Comparison of ENCODE assay signal across 15 cellular contexts in genomic region chr5:37086466-37087178, GRCh38.
DNase-seq lines count a peak whose midpoint lies in the region; ATAC-seq and TF ChIP-seq lines count a peak whose summit lies in the region.
"Had no signal": no experiment of that assay in that cellular context is flagged by ENCODE, and none has a peak within 500 bp of the region (broad histone marks: within the 10 kb centered on the region; RNA-seq: fewer than 3 reads in every experiment).

No MANE protein-coding gene starts in this region.

- BruUV-seq in mammary epithelial cell (replicated peaks; lab: Mats Ljungman, UMichigan) (no TSS peak), MCF 10A (replicated peaks; lab: Mats Ljungman, UMichigan) (no TSS peak)

- intact Hi-C loops in mammary epithelial cell (cut with micrococcal nuclease) (no loop called here), MCF 10A (cut with micrococcal nuclease) (no loop called here)
- intact Hi-C loops in CD4-positive, alpha-beta T cell (cut with DNase I, micrococcal nuclease), result no loop called here

- H3K27ac ChIP-seq in mammary epithelial cell (ENCODE audit: insufficient read depth, low read depth, low read length), result no peak overlapping the region
- H3K27ac ChIP-seq in iPS DF 6.9 (ENCODE audit: low read length), result no peak overlapping the region
- no peak overlapping the region for H3K27ac ChIP-seq in CD4-positive, alpha-beta T cell (ENCODE audit: low read depth, low read length)
- H3K27ac ChIP-seq: tibial artery had no signal

- peak; percentile 15 for DNase-seq in mammary epithelial cell
- no peak for DNase-seq in MCF 10A (ENCODE audit: unreplicated experiment)
- no peak for DNase-seq in WTC11 (ENCODE audit: low spot score)
- peak; percentile 7 for DNase-seq in iPS DF 6.9 (ENCODE audit: low read depth, low spot score)
- DNase-seq in cortex of kidney (lab: John Stamatoyannopoulos, UW), result no peak
- no peak for DNase-seq in CD4-positive, alpha-beta T cell
- DNase-seq: ACHN; activated CD8-positive, alpha-beta memory T cell treated with anti-CD3 and anti-CD28 coated beads, Interleukin-2, amount 10 ng/mL, durations not matched to agents 7 days and 5 days; activated naive CD8-positive, alpha-beta T cell treated with anti-CD3 and anti-CD28 coated beads for 36 hours; DND-41; naive thymus-derived CD4-positive, alpha-beta T cell; NCI-H2029 treated with DMSO at 0.1 percent for 48 hours; tibial artery had no signal

- H3K4me3 ChIP-seq in mammary epithelial cell (replicated peaks in 1 of 3; ENCODE audit: insufficient read depth in 1 of 3, low read depth in 2 of 3, low read length in 3 of 3), result no peak overlapping the region
- no peak overlapping the region for H3K4me3 ChIP-seq in iPS DF 6.9 (ENCODE audit: low read length)
- H3K4me3 ChIP-seq: tibial artery had no signal

- POLR2A ChIA-PET in MCF 10A (lab: Yijun Ruan, JAX), result no interaction called here
- POLR2A ChIA-PET in WTC11 (lab: Charles Lee), result no interaction called here
- POLR2A ChIA-PET in CD4-positive, alpha-beta T cell (lab: Charles Lee), result no interaction called here

- no peak overlapping the region for H3K9ac ChIP-seq in mammary epithelial cell (ENCODE audit: insufficient read depth, low read length)

- CTCF ChIA-PET in mammary epithelial cell (lab: Charles Lee; ENCODE audit: low non-redundant PET), result no interaction called here
- CTCF ChIA-PET in MCF 10A (lab: Yijun Ruan, JAX), result no interaction called here
- CTCF ChIA-PET in WTC11 (lab: Charles Lee), result no interaction called here
- CTCF ChIA-PET in CD4-positive, alpha-beta T cell (lab: Charles Lee), result interaction anchor here (0.6 kb wide), 1 partner anchor 49 kb away, joined by 3 read pairs; no protein-coding TSS in a partner anchor

- dilution Hi-C loops in mammary epithelial cell (cut with HindIII; ENCODE audit: low sequenced_read_pairs), result no loop called here

- H3K27me3 ChIP-seq in mammary epithelial cell (ENCODE audit: insufficient read depth, low read length), result no peaks in the 10 kb centered on the region
- H3K27me3 ChIP-seq in iPS DF 6.9 (ENCODE audit: control insufficient read depth, insufficient read depth, low read length), result peaks cover 24% of the 10 kb centered on the region
- H3K27me3 ChIP-seq in CD4-positive, alpha-beta T cell (ENCODE audit: control insufficient read depth, insufficient read depth, low read length), result no peaks in the 10 kb centered on the region
- H3K27me3 ChIP-seq: tibial artery had no signal

- TF ChIP-seq CTCF in mammary epithelial cell (conservative IDR thresholded peaks at IDR 0.05 in 1 of 2, IDR thresholded peaks at IDR 0.05 in 1 of 2; ENCODE audit: extremely low read depth in 1 of 2, insufficient read depth in 1 of 2, low read depth in 1 of 2, low read length in 2 of 2), result no peak
- TF ChIP-seq CTCF in MCF 10A (IDR thresholded peaks at IDR 0.05; ENCODE audit: unreplicated experiment), result no peak
- TF ChIP-seq CTCF in WTC11 (IDR thresholded peaks at IDR 0.05), result no peak
- no peak for TF ChIP-seq CTCF in CD4-positive, alpha-beta T cell (IDR thresholded peaks at IDR 0.05)

- no peaks in the 10 kb centered on the region for H3K4me1 ChIP-seq in mammary epithelial cell (ENCODE audit: insufficient read depth, low read length)
- no peaks in the 10 kb centered on the region for H3K4me1 ChIP-seq in iPS DF 6.9 (ENCODE audit: control insufficient read depth, insufficient read depth, low read length)
- H3K4me1 ChIP-seq: tibial artery had no signal

- H3K79me2 ChIP-seq in mammary epithelial cell (ENCODE audit: insufficient read depth, low read length), result no peaks in the 10 kb centered on the region

- H3K9me3 Mint-ChIP-seq in MCF 10A (ENCODE audit: unreplicated experiment) (no peaks in the 10 kb centered on the region), WTC11 (peaks cover 8% of the 10 kb centered on the region; the same call in 1 of the 2 replicates)
- no peaks in the 10 kb centered on the region for H3K9me3 Mint-ChIP-seq in CD4-positive, alpha-beta T cell
- H3K9me3 Mint-ChIP-seq: activated naive CD8-positive, alpha-beta T cell treated with anti-CD3 and anti-CD28 coated beads for 36 hours had no signal

- H3K4me2 ChIP-seq in mammary epithelial cell (ENCODE audit: insufficient read depth, low read depth, low read length), result no peak overlapping the region

- H3K27me3 Mint-ChIP-seq in MCF 10A (ENCODE audit: insufficient read depth, unreplicated experiment) (no peaks in the 10 kb centered on the region), WTC11 (ENCODE audit: low read depth) (peaks cover 100% of the 10 kb centered on the region)
- no peaks in the 10 kb centered on the region for H3K27me3 Mint-ChIP-seq in CD4-positive, alpha-beta T cell
- H3K27me3 Mint-ChIP-seq: activated CD8-positive, alpha-beta memory T cell treated with anti-CD3 and anti-CD28 coated beads, Interleukin-2, amount 10 ng/mL, durations not matched to agents 7 days and 5 days; activated naive CD8-positive, alpha-beta T cell treated with anti-CD3 and anti-CD28 coated beads for 36 hours; naive thymus-derived CD4-positive, alpha-beta T cell had no signal

- H2AFZ ChIP-seq in mammary epithelial cell (ENCODE audit: low read depth, low read length), result no peak overlapping the region

- ATAC-seq in WTC11, result peak; percentile 88
- ATAC-seq in HG03565 (IDR thresholded peaks at IDR 0.05; ENCODE audit: unreplicated experiment), result no peak
- ATAC-seq in HG03469 (IDR thresholded peaks at IDR 0.05; ENCODE audit: unreplicated experiment), result no peak
- ATAC-seq in CD4-positive, alpha-beta T cell (ENCODE audit: poor library complexity), result no peak
- ATAC-seq: activated CD8-positive, alpha-beta memory T cell treated with anti-CD3 and anti-CD28 coated beads, Interleukin-2, amount 10 ng/mL, durations not matched to agents 7 days and 5 days; naive thymus-derived CD4-positive, alpha-beta T cell had no signal

- H3K4me1 Mint-ChIP-seq in MCF 10A (ENCODE audit: insufficient read depth, unreplicated experiment) (no peaks in the 10 kb centered on the region), WTC11 (peaks cover 31% of the 10 kb centered on the region)
- no peaks in the 10 kb centered on the region for H3K4me1 Mint-ChIP-seq in CD4-positive, alpha-beta T cell (ENCODE audit: low read depth)
- H3K4me1 Mint-ChIP-seq: activated CD8-positive, alpha-beta memory T cell treated with anti-CD3 and anti-CD28 coated beads, Interleukin-2, amount 10 ng/mL, durations not matched to agents 7 days and 5 days; activated naive CD8-positive, alpha-beta T cell treated with anti-CD3 and anti-CD28 coated beads for 36 hours had no signal

- in situ Hi-C loops in mammary epithelial cell (cut with MboI; ENCODE audit: low sequenced_read_pairs in 2 of 2), result no loop called here

- no peaks in the 10 kb centered on the region for H3K9me3 ChIP-seq in mammary epithelial cell (replicated peaks; ENCODE audit: insufficient read depth, low read length)
- H3K9me3 ChIP-seq in iPS DF 6.9 (ENCODE audit: control insufficient read depth, insufficient read depth, low read length), result no peaks in the 10 kb centered on the region
- no peaks in the 10 kb centered on the region for H3K9me3 ChIP-seq in CD4-positive, alpha-beta T cell (ENCODE audit: control insufficient read depth, low read length)
- H3K9me3 ChIP-seq: tibial artery had no signal

- no peaks in the 10 kb centered on the region for H4K20me1 ChIP-seq in mammary epithelial cell (ENCODE audit: insufficient read depth, low read length)

- H3K4me3 Mint-ChIP-seq in MCF 10A (ENCODE audit: unreplicated experiment) (no peak overlapping the region), WTC11 (no peak overlapping the region)
- no peak overlapping the region for H3K4me3 Mint-ChIP-seq in CD4-positive, alpha-beta T cell
- H3K4me3 Mint-ChIP-seq: activated CD8-positive, alpha-beta memory T cell treated with anti-CD3 and anti-CD28 coated beads, Interleukin-2, amount 10 ng/mL, durations not matched to agents 7 days and 5 days; activated naive CD8-positive, alpha-beta T cell treated with anti-CD3 and anti-CD28 coated beads for 36 hours; naive thymus-derived CD4-positive, alpha-beta T cell had no signal

- H3K36me3 ChIP-seq in mammary epithelial cell (ENCODE audit: insufficient read depth, low read length), result no peaks in the 10 kb centered on the region
- no peaks in the 10 kb centered on the region for H3K36me3 ChIP-seq in iPS DF 6.9 (ENCODE audit: control insufficient read depth, insufficient read depth, low read length)

- 79% methylated on average over 12 of the region's 12 CpGs for WGBS in mammary epithelial cell (ENCODE audit: low coverage, missing lambda C conversion rate)
- WGBS in iPS DF 6.9 (ENCODE audit: insufficient coverage, insufficient read length), result no CpG with 5 or more reads among the region's 12 CpGs

- H3K36me3 Mint-ChIP-seq in MCF 10A (ENCODE audit: insufficient read depth, unreplicated experiment) (peaks cover 7% of the 10 kb centered on the region), WTC11 (peaks cover 8% of the 10 kb centered on the region; the same call in 1 of the 2 replicates)
- peaks cover 40% of the 10 kb centered on the region for H3K36me3 Mint-ChIP-seq in CD4-positive, alpha-beta T cell (ENCODE audit: low read depth)

- no peak overlapping the region for H3K27ac Mint-ChIP-seq in MCF 10A (ENCODE audit: low read depth, unreplicated experiment)
- H3K27ac Mint-ChIP-seq in WTC11, result no peak overlapping the region
- H3K27ac Mint-ChIP-seq in CD4-positive, alpha-beta T cell, result no peak overlapping the region
- H3K27ac Mint-ChIP-seq: activated CD8-positive, alpha-beta memory T cell treated with anti-CD3 and anti-CD28 coated beads, Interleukin-2, amount 10 ng/mL, durations not matched to agents 7 days and 5 days; activated naive CD8-positive, alpha-beta T cell treated with anti-CD3 and anti-CD28 coated beads for 36 hours; naive thymus-derived CD4-positive, alpha-beta T cell had no signal

TF ChIP-seq in WTC11, 78 proteins besides CTCF, POLR2A, EP300 and RAD21 (continues in another document):
- TF ChIP-seq NFYB (CRISPR knock-in tag; conservative IDR thresholded peaks at IDR 0.05; ENCODE audit: low read depth), result no peak
- TF ChIP-seq GTF2I (CRISPR knock-in tag; conservative IDR thresholded peaks at IDR 0.05), result no peak
- no peak for TF ChIP-seq MYBL2 (CRISPR knock-in tag; IDR thresholded peaks at IDR 0.05)
- TF ChIP-seq NR3C1 (CRISPR knock-in tag; conservative IDR thresholded peaks at IDR 0.05; ENCODE audit: low read depth), result no peak
- TF ChIP-seq SP1 (CRISPR knock-in tag; conservative IDR thresholded peaks at IDR 0.05), result no peak
- TF ChIP-seq KAT7 (CRISPR knock-in tag; IDR thresholded peaks at IDR 0.05; ENCODE audit: borderline replicate concordance), result no peak
- no peak for TF ChIP-seq TEAD1 (CRISPR knock-in tag; IDR thresholded peaks at IDR 0.05)
- no peak for TF ChIP-seq NFATC4 (CRISPR knock-in tag; IDR thresholded peaks at IDR 0.05)
- no peak for TF ChIP-seq E2F5 (CRISPR knock-in tag; IDR thresholded peaks at IDR 0.05)

Comparison
In these comparisons a context has a peak if more than half of its experiments do, and no peak if none do; other contexts are left out.
1. DNase-seq: peak in mammary epithelial cell (single experiment) and iPS DF 6.9 (single experiment); none in MCF 10A (single experiment), WTC11 (single experiment), cortex of kidney (single experiment) and CD4-positive, alpha-beta T cell (0 of 10).